Comparison of ENCODE assay signal across 14 cellular contexts in the genomic region with DNA sequence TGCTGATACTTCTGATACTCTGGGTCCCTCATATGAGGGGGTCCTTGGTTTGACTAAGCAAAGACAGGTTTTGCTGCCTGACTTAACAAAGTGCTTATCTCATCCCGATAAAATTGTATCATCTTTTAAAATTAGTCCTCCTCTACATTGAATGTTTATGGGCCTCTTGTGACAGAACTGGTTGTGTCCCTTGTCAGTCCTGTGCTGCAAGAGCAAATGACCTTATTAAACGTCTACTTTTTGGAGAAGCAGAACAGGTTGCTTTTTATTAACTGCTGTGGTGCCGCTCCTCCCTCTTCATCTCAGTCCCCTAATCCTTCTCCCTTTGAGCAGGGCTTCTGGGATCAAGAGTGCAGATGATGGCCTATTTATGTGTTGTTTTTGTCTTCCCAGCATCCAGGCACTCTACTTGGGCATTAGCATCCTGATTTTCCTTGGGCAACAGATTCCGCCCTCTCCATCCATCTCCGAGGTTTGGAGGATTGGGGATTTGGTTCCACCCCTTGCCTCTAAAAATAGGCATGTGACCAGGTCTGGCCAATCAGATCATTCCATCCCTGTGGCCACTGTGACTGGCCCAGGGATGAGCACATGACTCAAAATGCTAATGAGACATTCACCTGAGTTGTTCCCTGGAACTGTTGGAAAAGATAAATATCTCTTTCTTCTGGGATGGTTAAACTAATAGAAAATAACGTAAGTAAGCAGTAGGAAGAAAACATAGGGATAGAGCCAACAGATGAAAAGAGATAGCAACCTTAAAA. TPM values are rescaled to one million over a fixed set of nuclear protein-coding genes. Genes with fewer than 3 reads are reported as not detected.
A peak's percentile ranks its signal among the peaks of the same experiment; 100 is the strongest.
DNase-seq lines count a peak whose midpoint lies in the region; ATAC-seq and TF ChIP-seq lines count a peak whose summit lies in the region.
"Had no signal": no experiment of that assay in that cellular context is flagged by ENCODE, and none has a peak within 500 bp of the region (broad histone marks: within the 10 kb centered on the region; RNA-seq: fewer than 3 reads in every experiment).

No MANE protein-coding gene starts in this region.

- H3K36me3 Mint-ChIP-seq in activated naive CD8-positive, alpha-beta T cell treated with anti-CD3 and anti-CD28 coated beads, Interleukin-2, amount 50 U/mL, for 24 hours (ENCODE audit: low read depth): peaks cover 16% of the 10 kb centered on the region
- peaks cover 16% of the 10 kb centered on the region for H3K36me3 Mint-ChIP-seq in activated naive CD8-positive, alpha-beta T cell treated with anti-CD3 and anti-CD28 coated beads for 36 hours

- H3K27me3 Mint-ChIP-seq in activated naive CD8-positive, alpha-beta T cell treated with anti-CD3 and anti-CD28 coated beads, Interleukin-2, amount 50 U/mL, for 24 hours: no peaks in the 10 kb centered on the region
- no peaks in the 10 kb centered on the region for H3K27me3 Mint-ChIP-seq in activated naive CD8-positive, alpha-beta T cell treated with anti-CD3 and anti-CD28 coated beads for 36 hours

- no peak overlapping the region for H3K4me3 ChIP-seq in body of pancreas

- H3K9me3 ChIP-seq in body of pancreas: no peaks in the 10 kb centered on the region

- no peaks in the 10 kb centered on the region for H3K36me3 ChIP-seq in body of pancreas (replicated peaks in 1 of 2; ENCODE audit: insufficient read depth in 1 of 2, low read depth in 2 of 2)

- no peak for ATAC-seq in activated naive CD8-positive, alpha-beta T cell treated with anti-CD3 and anti-CD28 coated beads, Interleukin-2, amount 50 U/mL, for 24 hours
- no peak for ATAC-seq in GM19397 (IDR thresholded peaks at IDR 0.05; ENCODE audit: unreplicated experiment)
- no peak for ATAC-seq in GM19351 (IDR thresholded peaks at IDR 0.05; ENCODE audit: unreplicated experiment)
- ATAC-seq in body of pancreas: no peak

- intact Hi-C loops in body of pancreas (cut with DNase I): loop anchor here (10.0 kb wide), 1 partner anchor 115 kb away; no protein-coding TSS in a partner anchor

- DNase-seq in activated naive CD8-positive, alpha-beta T cell treated with anti-CD3 and anti-CD28 coated beads, Interleukin-2, amount 50 U/mL, for 24 hours: no peak
- DNase-seq in activated naive CD8-positive, alpha-beta T cell treated with anti-CD3 and anti-CD28 coated beads for 36 hours: no peak
- peak; percentile 87 for DNase-seq in NCI-H2227 treated with DMSO at 0.1 percent for 48 hours (lab: John Stamatoyannopoulos, UW)
- no peak for DNase-seq in epithelial cell of prostate (ENCODE audit: low read depth, low spot score)
- DNase-seq in body of pancreas: no peak
- no peak for DNase-seq in activated CD4-positive, CD25-positive, alpha-beta regulatory T cell treated with anti-CD3 and anti-CD28 coated beads, Interleukin-2, amount 50 U/mL, for 72 hours
- DNase-seq: activated naive CD4-positive, alpha-beta T cell treated with Interleukin-2 at 50 U/mL for 16 hours; cerebellar nuclear complex; stimulated activated CD4-positive, alpha-beta T cell treated with anti-CD3 and anti-CD28 coated beads, Interleukin-2, amount 100 ng/mL, for 24 hours; stimulated activated naive CD4-positive, alpha-beta T cell had no signal

- H3K27me3 ChIP-seq in body of pancreas: no peaks in the 10 kb centered on the region

- H3K27ac Mint-ChIP-seq in activated naive CD8-positive, alpha-beta T cell treated with anti-CD3 and anti-CD28 coated beads, Interleukin-2, amount 50 U/mL, for 24 hours: peak overlapping the region; percentile 4
- no peak overlapping the region for H3K27ac Mint-ChIP-seq in activated naive CD8-positive, alpha-beta T cell treated with anti-CD3 and anti-CD28 coated beads for 36 hours
- H3K27ac Mint-ChIP-seq: T-helper 2 cell treated with Interferon-gamma antibody and Interleukin-4, amounts not matched to agents 5 μg/mL and 100 μg/mL, for 36 hours had no signal

- H3K4me1 ChIP-seq in body of pancreas: peaks cover 11% of the 10 kb centered on the region

- no peaks in the 10 kb centered on the region for H3K9me3 Mint-ChIP-seq in activated naive CD8-positive, alpha-beta T cell treated with anti-CD3 and anti-CD28 coated beads, Interleukin-2, amount 50 U/mL, for 24 hours
- H3K9me3 Mint-ChIP-seq in activated naive CD8-positive, alpha-beta T cell treated with anti-CD3 and anti-CD28 coated beads for 36 hours: no peaks in the 10 kb centered on the region
- H3K9me3 Mint-ChIP-seq: T-helper 2 cell treated with Interferon-gamma antibody and Interleukin-4, amounts not matched to agents 5 μg/mL and 100 μg/mL, for 36 hours had no signal

- WGBS in body of pancreas, 2 donors: 61 to 72% methylated on average over 6 of the region's 6 CpGs

- TF ChIP-seq CTCF in body of pancreas (IDR thresholded peaks at IDR 0.05): no peak

- peaks cover 25% of the 10 kb centered on the region for H3K4me1 Mint-ChIP-seq in activated naive CD8-positive, alpha-beta T cell treated with anti-CD3 and anti-CD28 coated beads, Interleukin-2, amount 50 U/mL, for 24 hours
- peaks cover 28% of the 10 kb centered on the region for H3K4me1 Mint-ChIP-seq in activated naive CD8-positive, alpha-beta T cell treated with anti-CD3 and anti-CD28 coated beads for 36 hours

- no peak overlapping the region for H3K4me3 Mint-ChIP-seq in activated naive CD8-positive, alpha-beta T cell treated with anti-CD3 and anti-CD28 coated beads, Interleukin-2, amount 50 U/mL, for 24 hours
- no peak overlapping the region for H3K4me3 Mint-ChIP-seq in activated naive CD8-positive, alpha-beta T cell treated with anti-CD3 and anti-CD28 coated beads for 36 hours

- H3K27ac ChIP-seq in epithelial cell of prostate (peak overlapping the region; percentile 37), body of pancreas (no peak overlapping the region)

- TF ChIP-seq POLR2A in body of pancreas (IDR thresholded peaks at IDR 0.05): no peak

RNA-seq across cellular contexts. Expression of a gene that starts 2.9 kb away (rescaled TPM):
- 10 to 100 TPM; 77.7 to 86.4 TPM for total RNA-seq in activated naive CD8-positive, alpha-beta T cell treated with anti-CD3 and anti-CD28 coated beads for 36 hours
- total RNA-seq in body of pancreas: 10 to 100 TPM; 25.4 to 26.4 TPM

RNA-seq across cellular contexts. Expression of a gene that starts 19.1 kb away (rescaled TPM):
- total RNA-seq in activated naive CD8-positive, alpha-beta T cell treated with anti-CD3 and anti-CD28 coated beads for 36 hours: under 1 TPM; 0.54 to 0.68 TPM
- under 1 TPM in 1 of 2 donors, not detected in 1; 0.26 TPM for total RNA-seq in body of pancreas
- total RNA-seq: lung microvascular endothelial cell had no signal

RNA-seq across cellular contexts. Expression of a gene that starts 24.6 kb away (rescaled TPM):
- under 1 TPM; 0.44 to 0.49 TPM for total RNA-seq in activated naive CD8-positive, alpha-beta T cell treated with anti-CD3 and anti-CD28 coated beads for 36 hours
- not detected for total RNA-seq in body of pancreas

RNA-seq across cellular contexts. Expression of a gene that starts 33.1 kb away (rescaled TPM):
- total RNA-seq in activated naive CD8-positive, alpha-beta T cell treated with anti-CD3 and anti-CD28 coated beads for 36 hours: not detected
- under 1 TPM in 1 of 2 donors, not detected in 1; 0.33 TPM for total RNA-seq in body of pancreas
- total RNA-seq: lung microvascular endothelial cell had no signal

RNA-seq across cellular contexts. Expression of a gene that starts 46.6 kb away (rescaled TPM):
- total RNA-seq in activated naive CD8-positive, alpha-beta T cell treated with anti-CD3 and anti-CD28 coated beads for 36 hours: not detected
- total RNA-seq in body of pancreas: not detected
- total RNA-seq: lung microvascular endothelial cell had no signal
